In the genomic region with DNA sequence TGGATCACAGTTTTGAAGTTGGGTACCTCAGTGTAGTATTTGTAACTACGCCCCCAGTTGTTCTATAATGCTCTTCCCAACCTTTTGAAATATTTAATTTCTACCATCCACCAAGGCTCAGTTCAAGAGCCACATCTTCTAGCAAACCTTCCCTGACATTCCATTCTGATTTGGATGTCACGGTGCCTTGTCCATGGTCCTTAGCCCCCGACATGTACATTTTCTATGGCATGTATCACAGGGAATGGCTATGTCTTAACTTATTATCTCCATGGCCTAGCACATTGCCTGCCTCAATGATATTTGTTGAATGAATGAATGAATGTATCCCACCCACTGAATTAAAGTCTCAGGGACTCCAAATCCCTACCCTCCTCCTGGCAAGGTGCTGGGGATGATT, we compare ENCODE assay signal across 19 cellular contexts.
A peak's percentile ranks its signal among the peaks of the same experiment; 100 is the strongest.
DNase-seq lines count a peak whose midpoint lies in the region; TF ChIP-seq lines count a peak whose summit lies in the region.
"Had no signal": no experiment of that assay in that cellular context is flagged by ENCODE, and none has a peak within 500 bp of the region (broad histone marks: within the 10 kb centered on the region; RNA-seq: fewer than 3 reads in every experiment).

No MANE protein-coding gene starts in this region.

- no peak overlapping the region for H3K4me3 Mint-ChIP-seq in activated naive CD4-positive, alpha-beta T cell treated with anti-CD3 and anti-CD28 coated beads, Interleukin-2, amount 50 U/mL, for 24 hours
- H3K4me3 Mint-ChIP-seq: B cell; CD4-positive, CD25-positive, alpha-beta regulatory T cell; H9; IgD-negative memory B cell had no signal

- H3K9me3 ChIP-seq in HAP-1 = no peaks in the 10 kb centered on the region

- no peaks in the 10 kb centered on the region for H3K36me3 Mint-ChIP-seq in activated naive CD4-positive, alpha-beta T cell treated with anti-CD3 and anti-CD28 coated beads, Interleukin-2, amount 50 U/mL, for 24 hours
- H3K36me3 Mint-ChIP-seq: CD4-positive, CD25-positive, alpha-beta regulatory T cell; IgD-negative memory B cell had no signal

- peaks cover 3% of the 10 kb centered on the region for H3K4me1 Mint-ChIP-seq in activated naive CD4-positive, alpha-beta T cell treated with anti-CD3 and anti-CD28 coated beads, Interleukin-2, amount 50 U/mL, for 24 hours

- H3K4me3 ChIP-seq in fibroblast of pulmonary artery (replicated peaks; ENCODE audit: low read depth, low read length) = no peak overlapping the region
- no peak overlapping the region for H3K4me3 ChIP-seq in HAP-1

- TF ChIP-seq CTCF in fibroblast of pulmonary artery (IDR thresholded peaks at IDR 0.05; ENCODE audit: low read length, missing control alignments) = no peak

- DNase-seq in activated naive CD4-positive, alpha-beta T cell (lab: John Stamatoyannopoulos, UW) = no peak
- peak; percentile 8 for DNase-seq in fibroblast of pulmonary artery (ENCODE audit: low read depth)
- no peak for DNase-seq in HAP-1 (ENCODE audit: low spot score in 2 of 2)
- DNase-seq: 8988T; CD4-positive, CD25-positive, alpha-beta regulatory T cell; COR-L47; DMS 273 treated with DMSO at 0.1 percent for 48 hours; DND-41; H9; MM.1S; NCI-H1092 treated with DMSO at 0.1 percent for 48 hours; NCI-H146; NCI-H2081 treated with DMSO at 0.1 percent for 48 hours; NCI-H748 treated with DMSO at 0.1 percent for 48 hours; NK-92 treated with Interleukin-12 subunit alpha and Interleukin-12 subunit beta, amount 100 ng/mL, for 24 hours; Right ventricle myocardium superior had no signal

- in situ Hi-C loops in HAP-1 (cut with MboI; ENCODE audit: low sequenced_read_pairs) = no loop called here

- no peaks in the 10 kb centered on the region for H3K9me3 Mint-ChIP-seq in activated naive CD4-positive, alpha-beta T cell treated with anti-CD3 and anti-CD28 coated beads, Interleukin-2, amount 50 U/mL, for 24 hours

- H3K36me3 ChIP-seq in HAP-1 (replicated peaks) = no peaks in the 10 kb centered on the region

- peak overlapping the region; percentile 46 for H3K27ac Mint-ChIP-seq in activated naive CD4-positive, alpha-beta T cell treated with anti-CD3 and anti-CD28 coated beads, Interleukin-2, amount 50 U/mL, for 24 hours
- H3K27ac Mint-ChIP-seq: B cell; CD4-positive, CD25-positive, alpha-beta regulatory T cell; H9 had no signal

- H3K4me1 ChIP-seq in HAP-1 = no peaks in the 10 kb centered on the region

- H3K27me3 Mint-ChIP-seq in activated naive CD4-positive, alpha-beta T cell treated with anti-CD3 and anti-CD28 coated beads, Interleukin-2, amount 50 U/mL, for 24 hours = peaks cover 36% of the 10 kb centered on the region

- peaks cover 77% of the 10 kb centered on the region for H3K27me3 ChIP-seq in HAP-1 (ENCODE audit: low read depth)
